In the genomic region with DNA sequence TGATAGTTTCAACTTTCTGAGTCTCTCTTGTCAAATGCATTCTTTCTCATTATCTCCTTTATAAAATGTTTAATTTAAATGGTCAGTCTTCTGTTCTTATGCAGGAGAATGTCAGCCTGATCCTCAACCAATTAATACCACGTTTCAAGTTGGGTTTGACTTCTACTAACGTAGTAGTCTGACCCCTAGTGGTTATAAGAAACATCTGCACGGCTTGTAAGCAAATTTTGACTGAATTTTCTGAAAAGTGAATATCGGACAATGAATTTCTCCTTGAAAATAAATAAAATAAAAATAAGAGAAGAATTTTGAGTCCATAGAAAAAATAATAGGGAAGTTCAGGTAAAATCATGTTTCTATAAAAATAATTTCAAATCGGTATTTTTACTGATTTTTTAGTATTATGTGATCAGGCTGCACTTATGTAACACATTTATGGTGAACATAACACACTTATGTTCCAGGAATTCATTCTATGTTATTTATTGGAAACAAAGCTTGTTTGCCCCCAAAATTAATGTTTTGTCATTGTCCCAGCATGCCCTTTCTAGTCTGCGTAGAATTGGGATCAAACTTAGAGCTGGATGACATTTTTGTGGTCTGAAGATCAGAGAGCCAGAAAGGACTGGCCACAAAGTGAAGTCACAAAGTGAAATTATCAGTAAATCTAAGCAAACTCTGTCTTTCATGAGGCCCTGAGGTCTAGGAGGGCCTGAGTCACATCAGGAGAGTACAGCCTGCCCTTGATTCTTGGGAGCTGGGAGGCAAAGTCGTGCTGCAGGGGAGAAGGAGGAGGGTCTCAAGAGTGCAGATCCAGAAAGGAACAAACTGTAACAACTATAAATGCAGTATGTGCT, we compare ENCODE assay signal across 8 cellular contexts.
DNase-seq lines count a peak whose midpoint lies in the region; TF ChIP-seq lines count a peak whose summit lies in the region.

No MANE protein-coding gene starts in this region.

- no peak overlapping the region for H3K4me3 Mint-ChIP-seq in activated T-cell treated with anti-CD3 and anti-CD28 coated beads, Interleukin-2, amount 50 U/mL, for 24 hours

- CTCF ChIA-PET in HEK293T (lab: Yijun Ruan, JAX), result interaction anchor here (1.2 kb wide), 1 partner anchor 345 kb away, joined by 5 read pairs; no protein-coding TSS in a partner anchor

- H3K27me3 ChIP-seq in ascending aorta (no peaks in the 10 kb centered on the region), uterus (no peaks in the 10 kb centered on the region)

- H3K36me3 ChIP-seq in ascending aorta, result no peaks in the 10 kb centered on the region
- no peaks in the 10 kb centered on the region for H3K36me3 ChIP-seq in uterus

- DNase-seq in COLO829 (ENCODE audit: low spot score), result peak; percentile 48
- DNase-seq in HEK293T (ENCODE audit: extremely low spot score), result peak; percentile 40
- peak; percentile 32 for DNase-seq in NCI-H2196 treated with DMSO at 0.1 percent for 48 hours (lab: John Stamatoyannopoulos, UW; ENCODE audit: unreplicated experiment)
- no peak for DNase-seq in ascending aorta (ENCODE audit: low spot score in 2 of 2)
- peak; percentile 59 for DNase-seq in iris pigment epithelial cell (ENCODE audit: low read depth)
- DNase-seq in uterus, result no peak
- no peak for DNase-seq in cortex of kidney (lab: John Stamatoyannopoulos, UW)
- DNase-seq in activated T-cell treated with anti-CD3 and anti-CD28 coated beads, Interleukin-2, amount 50 U/mL, for 24 hours, result no peak

- no peaks in the 10 kb centered on the region for H3K4me1 Mint-ChIP-seq in activated T-cell treated with anti-CD3 and anti-CD28 coated beads, Interleukin-2, amount 50 U/mL, for 24 hours (ENCODE audit: low read depth)

- H3K4me1 ChIP-seq in ascending aorta (no peaks in the 10 kb centered on the region), uterus (no peaks in the 10 kb centered on the region)

- intact Hi-C loops in ascending aorta (cut with DNase I) (loop anchor here (5.0 kb wide), 1 partner anchor 344 kb away; no protein-coding TSS in a partner anchor), uterus (cut with DNase I; ENCODE audit: low total_unique reads) (no loop called here)

- no peak overlapping the region for H3K4me3 ChIP-seq in ascending aorta
- no peak overlapping the region for H3K4me3 ChIP-seq in uterus

- H3K27ac Mint-ChIP-seq in activated T-cell treated with anti-CD3 and anti-CD28 coated beads, Interleukin-2, amount 50 U/mL, for 24 hours, result no peak overlapping the region

- TF ChIP-seq CTCF in ascending aorta (IDR thresholded peaks at IDR 0.05) (peak; percentile 31 to 73 (median 60)), uterus (IDR thresholded peaks at IDR 0.05) (peak; percentile 57 to 71 (median 60))

- POLR2A ChIA-PET in HEK293T (lab: Yijun Ruan, JAX), result no interaction called here

- H3K9me3 ChIP-seq in ascending aorta (no peaks in the 10 kb centered on the region), uterus (no peaks in the 10 kb centered on the region)

- H3K27ac ChIP-seq in ascending aorta (no peak overlapping the region), uterus (no peak overlapping the region)

- H3K9me3 Mint-ChIP-seq in activated T-cell treated with anti-CD3 and anti-CD28 coated beads, Interleukin-2, amount 50 U/mL, for 24 hours, result no peaks in the 10 kb centered on the region

- no peak for TF ChIP-seq POLR2A in uterus (IDR thresholded peaks at IDR 0.05)

- peaks cover 34% of the 10 kb centered on the region for H3K27me3 Mint-ChIP-seq in activated T-cell treated with anti-CD3 and anti-CD28 coated beads, Interleukin-2, amount 50 U/mL, for 24 hours

- no peaks in the 10 kb centered on the region for H3K36me3 Mint-ChIP-seq in activated T-cell treated with anti-CD3 and anti-CD28 coated beads, Interleukin-2, amount 50 U/mL, for 24 hours (ENCODE audit: low read depth)

TF ChIP-seq in HEK293T, 16 proteins besides CTCF, POLR2A, EP300 and RAD21:
- TF ChIP-seq BHLHE40 (IDR thresholded peaks at IDR 0.05; ENCODE audit: borderline replicate concordance) (no peak), ZNF384 (IDR thresholded peaks at IDR 0.05) (no peak), FOXM1 (IDR thresholded peaks at IDR 0.05; ENCODE audit: borderline replicate concordance) (no peak), TARDBP (IDR thresholded peaks at IDR 0.05) (no peak), SUZ12 (IDR thresholded peaks at IDR 0.05) (no peak)

Comparison
In these comparisons a context has a peak if more than half of its experiments do, and no peak if none do; other contexts are left out.
1. DNase-seq: peak in COLO829 (single experiment), HEK293T (single experiment), NCI-H2196 treated with DMSO at 0.1 percent for 48 hours (single experiment) and iris pigment epithelial cell (single experiment); none in ascending aorta (0 of 2), uterus (0 of 2), cortex of kidney (single experiment) and activated T-cell treated with anti-CD3 and anti-CD28 coated beads, Interleukin-2, amount 50 U/mL, for 24 hours (single experiment).